Comparison of ENCODE assay signal across 10 cellular contexts in genomic region chr9:137920753-137921152, GRCh38. TPM values are rescaled to one million over a fixed set of nuclear protein-coding genes. Genes with fewer than 3 reads are reported as not detected.
"Had no signal": no experiment of that assay in that cellular context is flagged by ENCODE, and none has a peak within 500 bp of the region (broad histone marks: within the 10 kb centered on the region; RNA-seq: fewer than 3 reads in every experiment).

No MANE protein-coding gene starts in this region.

- DNase-seq: GM23248, GOT3, H7, HFFc6 had no signal

- H3K4me1 ChIP-seq: HAP-1 had no signal

- H3K27ac Mint-ChIP-seq: HFFc6, IgD-negative memory B cell had no signal

- H3K27ac ChIP-seq: GM23248, HL-60 had no signal

- H3K4me3 Mint-ChIP-seq: HFFc6, IgD-negative memory B cell had no signal

- ATAC-seq: HCT116, HepG2 had no signal

- H2AFZ ChIP-seq: GM23248 had no signal

- H3K4me3 ChIP-seq: GM23248, HAP-1 had no signal

- H3K36me3 ChIP-seq: HAP-1 had no signal

- H3K36me3 Mint-ChIP-seq: IgD-negative memory B cell had no signal

- H3K9me3 ChIP-seq: HAP-1 had no signal

RNA-seq across cellular contexts. Expression of gene CACNA1B, which starts 43.2 kb away (rescaled TPM):
- total RNA-seq: GM23248, H4, HFFc6 had no signal
